Comparison of ENCODE assay signal across 3 cellular contexts in genomic region chr2:113499019-113499885, GRCh38. TPM values are rescaled to one million over a fixed set of nuclear protein-coding genes. Genes with fewer than 3 reads are reported as not detected.
"Had no signal": no experiment of that assay in that cellular context is flagged by ENCODE, and none has a peak within 500 bp of the region (broad histone marks: within the 10 kb centered on the region; RNA-seq: fewer than 3 reads in every experiment).

No MANE protein-coding gene starts in this region.

RNA-seq across cellular contexts. Expression of gene FOXD4L1, which starts 0.8 kb away (rescaled TPM):
- total RNA-seq: mesenteric fat pad had no signal
- polyA plus RNA-seq: fibroblast of lung, immature natural killer cell had no signal
